Comparison of ENCODE assay signal across 17 cellular contexts in the genomic region with DNA sequence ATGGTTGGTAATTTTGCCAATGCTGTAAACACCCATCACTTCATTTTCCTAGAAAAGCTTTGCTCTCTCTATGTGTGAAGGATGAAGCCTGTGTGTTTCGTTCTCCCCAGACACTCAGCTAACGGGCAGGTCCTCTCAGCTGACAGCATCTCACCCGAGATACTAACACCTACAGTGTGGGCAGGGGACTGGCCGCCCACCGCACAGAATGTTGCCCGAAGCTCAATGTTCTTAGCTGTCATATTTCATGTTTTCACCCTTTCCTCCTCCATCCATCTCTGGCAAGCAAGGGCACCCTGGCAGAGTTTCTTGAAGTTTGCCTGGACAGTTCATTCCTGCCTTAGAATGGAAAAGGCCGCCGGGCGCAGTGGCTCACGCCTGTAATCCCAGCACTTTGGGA. TPM values are rescaled to one million over a fixed set of nuclear protein-coding genes. Genes with fewer than 3 reads are reported as not detected.
DNase-seq lines count a peak whose midpoint lies in the region; ATAC-seq, FAIRE-seq and TF ChIP-seq lines count a peak whose summit lies in the region.
"Had no signal": no experiment of that assay in that cellular context is flagged by ENCODE, and none has a peak within 500 bp of the region (broad histone marks: within the 10 kb centered on the region; RNA-seq: fewer than 3 reads in every experiment).

No MANE protein-coding gene starts in this region.

- ATAC-seq in GM23338 (no peak), K562 (no peak)

- TF ChIP-seq CTCF in GM23338 (conservative IDR thresholded peaks at IDR 0.05; ENCODE audit: low read depth in 2 of 2) (no peak), K562 (IDR thresholded peaks at IDR 0.05 in 2 of 3, conservative IDR thresholded peaks at IDR 0.05 in 1 of 3; ENCODE audit: insufficient read depth in 2 of 3, low read depth in 1 of 3, low read length in 3 of 3) (no peak), neural cell (IDR thresholded peaks at IDR 0.05; ENCODE audit: poor library complexity, severe bottlenecking) (no peak), thyroid gland (IDR thresholded peaks at IDR 0.05) (no peak), osteoblast (IDR thresholded peaks at IDR 0.05; ENCODE audit: extremely low read depth, low read depth, low read length) (no peak)

- no peaks in the 10 kb centered on the region for H3K27me3 ChIP-seq in GM23338 (ENCODE audit: insufficient read depth)
- H3K27me3 ChIP-seq in K562 (ENCODE audit: control insufficient read depth in 2 of 2, insufficient read depth in 2 of 2, low read length in 2 of 2), result peaks cover 2 to 6% of the 10 kb centered on the region in 2 experiments; a peak in 3 of 5 replicates
- no peaks in the 10 kb centered on the region for H3K27me3 ChIP-seq in neural cell (ENCODE audit: insufficient read depth, low read depth, low read length)
- no peaks in the 10 kb centered on the region for H3K27me3 ChIP-seq in thyroid gland
- peaks cover 3% of the 10 kb centered on the region for H3K27me3 ChIP-seq in osteoblast (ENCODE audit: insufficient read depth, low read length)
- H3K27me3 ChIP-seq: BE2C had no signal

- H3K79me2 ChIP-seq in GM23338 (replicated peaks; ENCODE audit: insufficient read depth) (no peaks in the 10 kb centered on the region), K562 (ENCODE audit: control insufficient read depth, insufficient read depth, low read length) (no peaks in the 10 kb centered on the region), neural cell (replicated peaks; ENCODE audit: insufficient read depth, low read length) (no peaks in the 10 kb centered on the region), osteoblast (ENCODE audit: insufficient read depth, low read length) (no peaks in the 10 kb centered on the region)

- H3K4me1 ChIP-seq in GM23338 (ENCODE audit: insufficient read depth), result no peaks in the 10 kb centered on the region
- H3K4me1 ChIP-seq in K562 (replicated peaks in 1 of 2; ENCODE audit: control insufficient read depth in 2 of 2, insufficient read depth in 2 of 2, low read length in 2 of 2), result peaks cover 3 to 4% of the 10 kb centered on the region in 2 experiments; a peak in 1 of 5 replicates
- H3K4me1 ChIP-seq in thyroid gland, result peaks cover 18 to 23% of the 10 kb centered on the region in 2 donors
- no peaks in the 10 kb centered on the region for H3K4me1 ChIP-seq in osteoblast (ENCODE audit: insufficient read depth, low read length)
- H3K4me1 ChIP-seq: BE2C, HAP-1 had no signal

- no peak for FAIRE-seq in K562 (lab: Jason Lieb, UNC)
- FAIRE-seq: A204.1, G401.6, GM12891, H1, HTR-8/SVneo had no signal

- intact Hi-C loops in K562 (cut with micrococcal nuclease) (loop anchor here (10.0 kb wide), 1 partner anchor 894 kb away; no protein-coding TSS in a partner anchor), thyroid gland (cut with DNase I) (loop anchor here (10.0 kb wide), 1 partner anchor 194 kb away; a partner anchor contains a TSS)

- H4K20me1 ChIP-seq in GM23338 (replicated peaks; ENCODE audit: insufficient read depth), result no peaks in the 10 kb centered on the region
- H4K20me1 ChIP-seq in K562 (replicated peaks; ENCODE audit: control insufficient read depth, insufficient read depth, low read length), result no peaks in the 10 kb centered on the region
- no peaks in the 10 kb centered on the region for H4K20me1 ChIP-seq in neural cell (ENCODE audit: insufficient read depth)
- no peaks in the 10 kb centered on the region for H4K20me1 ChIP-seq in osteoblast (ENCODE audit: insufficient read depth, low read length)

- H3K9me3 ChIP-seq in K562 (replicated peaks; ENCODE audit: control insufficient read depth, insufficient read depth, low read depth, low read length), result no peaks in the 10 kb centered on the region
- H3K9me3 ChIP-seq in neural cell (ENCODE audit: low read length), result no peaks in the 10 kb centered on the region
- H3K9me3 ChIP-seq in thyroid gland, result no peaks in the 10 kb centered on the region
- H3K9me3 ChIP-seq in osteoblast (ENCODE audit: low read depth, low read length), result no peaks in the 10 kb centered on the region
- H3K9me3 ChIP-seq: BE2C, HAP-1 had no signal

- H3K4me2 ChIP-seq in GM23338 (no peak overlapping the region), K562 (ENCODE audit: insufficient read depth, low read length) (no peak overlapping the region; the same call in 1 of the 2 replicates), neural cell (ENCODE audit: low read length) (peak overlapping the region; percentile 72), osteoblast (ENCODE audit: insufficient read depth, low read length) (no peak overlapping the region)

- BruUV-seq in K562 (replicated peaks; lab: Mats Ljungman, UMichigan), result no TSS peak

- H3K36me3 ChIP-seq in GM23338 (ENCODE audit: insufficient read depth) (no peaks in the 10 kb centered on the region), K562 (ENCODE audit: control insufficient read depth, insufficient read depth, low read length) (no peaks in the 10 kb centered on the region), neural cell (ENCODE audit: insufficient read depth, low read length) (no peaks in the 10 kb centered on the region), thyroid gland (no peaks in the 10 kb centered on the region), osteoblast (ENCODE audit: insufficient read depth, low read length) (no peaks in the 10 kb centered on the region)
- H3K36me3 ChIP-seq: BE2C, HAP-1 had no signal

- H3K4me3 Mint-ChIP-seq in GM23338, result no peak overlapping the region
- H3K4me3 Mint-ChIP-seq: CD4-positive, alpha-beta memory T cell had no signal

- no peaks in the 10 kb centered on the region for H3K27me3 Mint-ChIP-seq in GM23338 (ENCODE audit: insufficient read depth, low read depth, poor library complexity)

- no peaks in the 10 kb centered on the region for H3K4me1 Mint-ChIP-seq in GM23338
- H3K4me1 Mint-ChIP-seq: CD4-positive, alpha-beta memory T cell had no signal

- no peak overlapping the region for H3K27ac Mint-ChIP-seq in GM23338
- H3K27ac Mint-ChIP-seq: CD4-positive, alpha-beta memory T cell had no signal

- POLR2A ChIA-PET in K562 (lab: Yijun Ruan, JAX), result interaction anchor here (0.6 to 1.2 kb wide), 4 partner anchors 9 to 303 kb away, joined by 3 to 5 read pairs (median 4); a partner anchor contains a TSS

- TF ChIP-seq RAD21 in K562 (CRISPR knock-in tag; conservative IDR thresholded peaks at IDR 0.05 in 1 of 2, IDR thresholded peaks at IDR 0.05 in 1 of 2) (no peak), neural cell (conservative IDR thresholded peaks at IDR 0.05) (no peak)

- TF ChIP-seq EP300 in K562 (IDR thresholded peaks at IDR 0.05; ENCODE audit: low read length) (no peak), neural cell (conservative IDR thresholded peaks at IDR 0.05; ENCODE audit: poor library complexity, severe bottlenecking) (no peak)

- CTCF ChIA-PET in K562 (lab: Yijun Ruan, JAX; ENCODE audit: low intra/inter-chr PET ratio), result no interaction called here

- no peak for DNase-seq in GM23338 (ENCODE audit: low spot score)
- no peak for DNase-seq in K562 (ENCODE audit: extremely low read depth in 1 of 4, low spot score in 3 of 4)
- no peak for DNase-seq in thyroid gland
- DNase-seq in osteoblast (ENCODE audit: insufficient read length, low spot score, missing footprints), result no peak
- no peak for DNase-seq in NOMO-1 treated with DMSO at 0.1 percent for 48 hours (lab: John Stamatoyannopoulos, UW; ENCODE audit: unreplicated experiment)
- no peak for DNase-seq in SKM-1 treated with dmso at 0.1 percent for 144 hours (lab: John Stamatoyannopoulos, UW; ENCODE audit: unreplicated experiment)
- DNase-seq: BE2C; CD4-positive, alpha-beta memory T cell; DMS79 had no signal

- in situ Hi-C loops in K562 (cut with MboI), result loop anchor here (25.0 kb wide), 1 partner anchor 662 kb away; no protein-coding TSS in a partner anchor

- H3K27ac ChIP-seq in GM23338 (ENCODE audit: low read depth), result no peak overlapping the region
- H3K27ac ChIP-seq in K562 (ENCODE audit: extremely low read depth, low read depth, low read length), result no peak overlapping the region
- no peak overlapping the region for H3K27ac ChIP-seq in neural cell (ENCODE audit: low read length)
- H3K27ac ChIP-seq in thyroid gland, result peak overlapping the region in 2 of 3 donors; percentile 27 to 61
- H3K27ac ChIP-seq in osteoblast (ENCODE audit: low read depth, low read length), result no peak overlapping the region
- H3K27ac ChIP-seq: C4-2B had no signal

- no peak for TF ChIP-seq POLR2A in K562 (conservative IDR thresholded peaks at IDR 0.05)
- no peak for TF ChIP-seq POLR2A in thyroid gland (IDR thresholded peaks at IDR 0.05)

- WGBS in K562 (ENCODE audit: insufficient coverage, low coverage, missing lambda C conversion rate), result 40% methylated on average over 10 of the region's 10 CpGs
- 87 to 88% methylated on average over 10 of the region's 10 CpGs for WGBS in thyroid gland, 2 donors

- no peak overlapping the region for H3K4me3 ChIP-seq in GM23338
- no peak overlapping the region for H3K4me3 ChIP-seq in K562
- H3K4me3 ChIP-seq in neural cell (ENCODE audit: low read length), result peak overlapping the region; percentile 54
- H3K4me3 ChIP-seq in thyroid gland (replicated peaks in 1 of 3), result no peak overlapping the region
- H3K4me3 ChIP-seq in osteoblast (ENCODE audit: insufficient read depth, low read length), result no peak overlapping the region
- H3K4me3 ChIP-seq: HAP-1 had no signal

- no peak overlapping the region for H3K9ac ChIP-seq in K562 (ENCODE audit: insufficient read depth in 1 of 2, low read depth in 2 of 2, low read length in 2 of 2)
- H3K9ac ChIP-seq in neural cell (ENCODE audit: low read length), result no peak overlapping the region

- H2AFZ ChIP-seq in GM23338 (peak overlapping the region; percentile 66; the same call in 1 of the 2 replicates), K562 (ENCODE audit: low read depth, low read length) (peak overlapping the region; percentile 67; the same call in 1 of the 2 replicates), neural cell (ENCODE audit: low read depth, low read length) (no peak overlapping the region), osteoblast (ENCODE audit: low read length) (no peak overlapping the region)

- no peaks in the 10 kb centered on the region for H3K9me1 ChIP-seq in K562 (ENCODE audit: control insufficient read depth, insufficient read depth, low read length)

- H3K9me2 ChIP-seq in GM23338 (ENCODE audit: insufficient read depth), result no peaks in the 10 kb centered on the region
- H3K9me2 ChIP-seq in neural cell (ENCODE audit: insufficient read depth, low read length), result no peaks in the 10 kb centered on the region

- H3F3A ChIP-seq in GM23338 (replicated peaks; ENCODE audit: low read depth) (no peaks in the 10 kb centered on the region), neural cell (ENCODE audit: insufficient read depth, low read length, poor library complexity, severe bottlenecking) (peaks cover 3% of the 10 kb centered on the region)

- H3K36me3 Mint-ChIP-seq in GM23338 (ENCODE audit: low read depth), result no peaks in the 10 kb centered on the region; the same call in 2 of the 3 replicates
- H3K36me3 Mint-ChIP-seq: CD4-positive, alpha-beta memory T cell had no signal

- no peaks in the 10 kb centered on the region for H3K9me3 Mint-ChIP-seq in GM23338
- H3K9me3 Mint-ChIP-seq: CD4-positive, alpha-beta memory T cell had no signal

RNA-seq across cellular contexts. Expression of a gene that starts 37.5 kb away (rescaled TPM):
- 13.4 and 17.7 TPM in 2 replicates for total RNA-seq in GM23338 (2014; rRNA removed; shearing (Covaris generic))
- 5.6 and 7.5 TPM in 2 replicates for polyA plus RNA-seq in GM23338 (2016; fragmentation: Nextera tagmentation; extraction: Ambion mirVana)
- total RNA-seq in K562 (2011; cell fraction: chromatin; rRNA removed; ENCODE audit: low replicate concordance), result 44.0 and 59.0 TPM in 2 replicates
- 27.0 and 29.3 TPM in 2 replicates for total RNA-seq in K562 (2011; cell fraction: nucleolus; rRNA removed)
- 38.6 and 52.3 TPM in 2 replicates for total RNA-seq in K562 (2011; cell fraction: nucleoplasm; rRNA removed)
- 19.8 and 23.9 TPM in 2 replicates for total RNA-seq in K562 (2014; rRNA removed)
- 17.5 and 17.7 TPM in 2 replicates for total RNA-seq in K562 (2014; rRNA removed; fragmentation: Illumina TruSeq; extraction: Trizol)
- total RNA-seq in K562 (2015; rRNA removed; fragmentation: Illumina TruSeq; extraction: Trizol), result 17.7 and 18.1 TPM in 2 replicates
- 24.5 and 27.6 TPM in 2 replicates for total RNA-seq in K562 (2021)
- polyA plus RNA-seq in K562 (2011; rRNA removed), result 15.2 and 19.3 TPM in 2 replicates
- polyA plus RNA-seq in K562 (2011; cell fraction: cytosol; rRNA removed), result 12.2 and 12.8 TPM in 2 replicates
- 22.0 and 25.0 TPM in 2 replicates for polyA plus RNA-seq in K562 (2011; cell fraction: nucleus; rRNA removed)
- polyA plus RNA-seq in K562 (2012), result 9.8 and 13.7 TPM in 2 replicates
- 23.6 and 27.6 TPM in 2 replicates for polyA plus RNA-seq in K562 (2014; fragmentation: Illumina TruSeq; extraction: Trizol)
- polyA plus RNA-seq in K562 (2014; fragmentation: Nextera tagmentation; extraction: Ambion mirVana), result 1 to 10 TPM; 4.1 to 4.8 TPM
- polyA plus RNA-seq in K562 (2014; rRNA removed), result 18.4 and 20.2 TPM in 2 replicates
- 28.0 and 31.6 TPM in 2 replicates for polyA minus RNA-seq in K562 (2011; rRNA and poly(A)+ RNA removed)
- polyA minus RNA-seq in K562 (2011; cell fraction: cytosol; rRNA and poly(A)+ RNA removed), result 9.4 and 13.2 TPM in 2 replicates
- 22.8 and 23.2 TPM in 2 replicates for polyA minus RNA-seq in K562 (2011; cell fraction: nucleus; rRNA and poly(A)+ RNA removed)
- polyA plus RNA-seq in neural cell, result 19.7 and 20.6 TPM in 2 replicates
- polyA minus RNA-seq in neural cell, result 30.2 and 41.6 TPM in 2 replicates
- 100 to 1,000 TPM in 1 of 4 donors, 10 to 100 TPM in 3; 63.9 to 101 (median 71.7) TPM for total RNA-seq in thyroid gland
- total RNA-seq in osteoblast, result 17.7 and 20.6 TPM in 2 replicates

Comparison
In these comparisons a context has a peak if more than half of its experiments do, and no peak if none do; other contexts are left out.
1. H2AFZ ChIP-seq: peak in GM23338 (single experiment) and K562 (single experiment); none in neural cell (single experiment) and osteoblast (single experiment).
2. H3K27ac ChIP-seq: peak in thyroid gland (2 of 3); none in GM23338 (single experiment), K562 (single experiment), neural cell (single experiment) and osteoblast (single experiment).